1 cellular context compared by ENCODE assay signal in the genomic region with DNA sequence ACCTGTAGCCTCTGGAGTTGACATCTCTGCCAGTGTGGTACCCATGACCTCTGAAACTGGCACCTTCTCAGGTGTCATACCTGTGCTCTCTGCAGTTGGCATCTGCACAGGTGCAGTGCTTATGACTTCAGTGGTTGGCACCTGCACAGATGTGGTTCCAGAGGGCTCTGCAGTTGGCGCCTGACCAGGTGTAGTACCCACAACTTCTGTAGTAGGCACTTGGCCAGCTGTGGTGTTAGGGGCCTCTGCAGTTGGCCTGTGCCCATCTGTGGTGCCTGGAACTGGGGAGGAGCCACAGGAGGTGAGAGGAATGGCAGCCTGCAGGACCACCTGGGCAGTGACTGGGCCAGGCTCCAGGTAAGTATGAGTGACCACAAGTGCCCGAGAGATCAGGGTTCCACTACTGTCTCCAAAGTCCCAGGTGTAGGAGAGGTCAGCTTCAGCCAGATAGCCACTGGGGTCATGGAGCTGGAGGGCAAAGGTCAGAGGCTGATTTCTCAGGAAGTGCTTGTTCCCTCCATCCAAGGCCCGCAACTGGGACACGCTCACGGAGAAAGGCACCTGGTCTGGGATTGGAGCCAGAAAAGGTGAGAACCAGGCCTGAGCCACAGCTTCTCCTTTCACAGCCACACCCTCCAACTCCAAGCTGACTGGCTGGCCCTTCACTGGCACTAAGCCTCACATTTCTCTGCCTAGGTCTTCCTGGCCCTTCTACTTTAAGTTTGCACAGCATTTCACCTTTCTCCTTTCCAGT.
TF ChIP-seq lines count a peak whose summit lies in the region.

No MANE protein-coding gene starts in this region.

TF ChIP-seq in HepG2, 621 proteins besides CTCF, POLR2A, EP300 and RAD21:
- TF ChIP-seq HNF4A (CRISPR knock-in tag; IDR thresholded peaks at IDR 0.05) (peak; percentile 28; the same call in 1 of the 2 replicates), NR2C2 (CRISPR knock-in tag; IDR thresholded peaks at IDR 0.05; ENCODE audit: borderline replicate concordance) (peak; percentile 63), ZNF563 (CRISPR knock-in tag; IDR thresholded peaks at IDR 0.05) (no peak), FIP1L1 (IDR thresholded peaks at IDR 0.05; ENCODE audit: borderline replicate concordance, insufficient read depth, low read depth, low read length) (no peak), ZNF121 (CRISPR knock-in tag; IDR thresholded peaks at IDR 0.05) (no peak)
- TF ChIP-seq, protein P1, sequence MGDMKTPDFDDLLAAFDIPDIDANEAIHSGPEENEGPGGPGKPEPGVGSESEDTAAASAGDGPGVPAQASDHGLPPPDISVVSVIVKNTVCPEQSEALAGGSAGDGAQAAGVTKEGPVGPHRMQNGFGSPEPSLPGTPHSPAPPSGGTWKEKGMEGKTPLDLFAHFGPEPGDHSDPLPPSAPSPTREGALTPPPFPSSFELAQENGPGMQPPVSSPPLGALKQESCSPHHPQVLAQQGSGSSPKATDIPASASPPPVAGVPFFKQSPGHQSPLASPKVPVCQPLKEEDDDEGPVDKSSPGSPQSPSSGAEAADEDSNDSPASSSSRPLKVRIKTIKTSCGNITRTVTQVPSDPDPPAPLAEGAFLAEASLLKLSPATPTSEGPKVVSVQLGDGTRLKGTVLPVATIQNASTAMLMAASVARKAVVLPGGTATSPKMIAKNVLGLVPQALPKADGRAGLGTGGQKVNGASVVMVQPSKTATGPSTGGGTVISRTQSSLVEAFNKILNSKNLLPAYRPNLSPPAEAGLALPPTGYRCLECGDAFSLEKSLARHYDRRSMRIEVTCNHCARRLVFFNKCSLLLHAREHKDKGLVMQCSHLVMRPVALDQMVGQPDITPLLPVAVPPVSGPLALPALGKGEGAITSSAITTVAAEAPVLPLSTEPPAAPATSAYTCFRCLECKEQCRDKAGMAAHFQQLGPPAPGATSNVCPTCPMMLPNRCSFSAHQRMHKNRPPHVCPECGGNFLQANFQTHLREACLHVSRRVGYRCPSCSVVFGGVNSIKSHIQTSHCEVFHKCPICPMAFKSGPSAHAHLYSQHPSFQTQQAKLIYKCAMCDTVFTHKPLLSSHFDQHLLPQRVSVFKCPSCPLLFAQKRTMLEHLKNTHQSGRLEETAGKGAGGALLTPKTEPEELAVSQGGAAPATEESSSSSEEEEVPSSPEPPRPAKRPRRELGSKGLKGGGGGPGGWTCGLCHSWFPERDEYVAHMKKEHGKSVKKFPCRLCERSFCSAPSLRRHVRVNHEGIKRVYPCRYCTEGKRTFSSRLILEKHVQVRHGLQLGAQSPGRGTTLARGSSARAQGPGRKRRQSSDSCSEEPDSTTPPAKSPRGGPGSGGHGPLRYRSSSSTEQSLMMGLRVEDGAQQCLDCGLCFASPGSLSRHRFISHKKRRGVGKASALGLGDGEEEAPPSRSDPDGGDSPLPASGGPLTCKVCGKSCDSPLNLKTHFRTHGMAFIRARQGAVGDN (CRISPR knock-in tag; IDR thresholded peaks at IDR 0.05) = peak; percentile 22; the same call in 1 of the 2 replicates
